ENCODE assay signal across 12 cellular contexts in genomic region chr1:64000021-64000420, GRCh38.
DNase-seq lines count a peak whose midpoint lies in the region; TF ChIP-seq lines count a peak whose summit lies in the region.
"Had no signal": no experiment of that assay in that cellular context is flagged by ENCODE, and none has a peak within 500 bp of the region (broad histone marks: within the 10 kb centered on the region; RNA-seq: fewer than 3 reads in every experiment).

No MANE protein-coding gene starts in this region.

- H3K36me3 Mint-ChIP-seq in Caco-2 (ENCODE audit: insufficient read depth, unreplicated experiment): peaks cover 6% of the 10 kb centered on the region
- no peaks in the 10 kb centered on the region for H3K36me3 Mint-ChIP-seq in CD8-positive, alpha-beta memory T cell

- peak; percentile 12; the same call in 1 of the 2 replicates for TF ChIP-seq RAD21 in Ishikawa (IDR thresholded peaks at IDR 0.05; ENCODE audit: low read depth)

- no peak overlapping the region for H3K4me3 Mint-ChIP-seq in Caco-2 (ENCODE audit: unreplicated experiment)
- no peak overlapping the region for H3K4me3 Mint-ChIP-seq in CD8-positive, alpha-beta memory T cell

- no peaks in the 10 kb centered on the region for H3K9me3 ChIP-seq in Caco-2
- no peaks in the 10 kb centered on the region for H3K9me3 ChIP-seq in CD8-positive, alpha-beta memory T cell (ENCODE audit: low read length)

- H3K27ac ChIP-seq in CD8-positive, alpha-beta memory T cell (ENCODE audit: low read depth, low read length): no peak overlapping the region

- POLR2A ChIA-PET in Caco-2 (lab: Charles Lee): no interaction called here
- POLR2A ChIA-PET in CD8-positive, alpha-beta memory T cell (lab: Charles Lee): no interaction called here

- CTCF ChIA-PET in Caco-2 (lab: Charles Lee): no interaction called here
- CTCF ChIA-PET in CD8-positive, alpha-beta memory T cell (lab: Charles Lee): no interaction called here

- intact Hi-C loops in Caco-2 (cut with micrococcal nuclease; ENCODE audit: unreplicated experiment): no loop called here

- H3K27ac Mint-ChIP-seq in Caco-2 (ENCODE audit: unreplicated experiment): no peak overlapping the region
- H3K27ac Mint-ChIP-seq in CD8-positive, alpha-beta memory T cell: no peak overlapping the region

- H3K27me3 ChIP-seq in kidney epithelial cell (ENCODE audit: control insufficient read depth, insufficient read depth, low read length): no peaks in the 10 kb centered on the region
- H3K27me3 ChIP-seq in Caco-2 (replicated peaks; ENCODE audit: control insufficient read depth, insufficient read depth, low read length): no peaks in the 10 kb centered on the region
- H3K27me3 ChIP-seq in CD8-positive, alpha-beta memory T cell (ENCODE audit: insufficient read depth, low read length, poor library complexity, severe bottlenecking): no peaks in the 10 kb centered on the region

- DNase-seq in AG20443 (ENCODE audit: low spot score) (peak; percentile 33), amniotic stem cell (lab: John Stamatoyannopoulos, UW) (peak; percentile 56), kidney epithelial cell (ENCODE audit: low read depth) (peak; percentile 77), Caco-2 (no peak), GM19238 (ENCODE audit: insufficient read length, low spot score) (no peak)
- DNase-seq in stimulated activated CD8-positive, alpha-beta memory T cell treated with anti-CD3 and anti-CD28 coated beads, Interleukin-4, amount 100 ng/mL, for 48 hours: no peak
- no peak for DNase-seq in CD8-positive, alpha-beta memory T cell
- DNase-seq: activated gamma-delta T cell treated with Interleukin-2 at 50 U/mL for 16 hours, DND-41, NCI-H1092 treated with DMSO at 0.1 percent for 48 hours, SHP77 treated with DMSO at 0.1 percent for 48 hours had no signal

- peak; percentile 72; the same call in 1 of the 2 replicates for TF ChIP-seq EP300 in Ishikawa (IDR thresholded peaks at IDR 0.05; ENCODE audit: borderline replicate concordance)

- TF ChIP-seq CTCF in kidney epithelial cell (IDR thresholded peaks at IDR 0.05; ENCODE audit: insufficient read depth, low read length, poor library complexity, severe bottlenecking) (no peak), Caco-2 (IDR thresholded peaks at IDR 0.05; ENCODE audit: insufficient read depth in 1 of 2, low read depth in 1 of 2, low read length in 1 of 2, severe bottlenecking in 1 of 2, unreplicated experiment in 1 of 2) (no peak)

- no peaks in the 10 kb centered on the region for H3K4me1 ChIP-seq in Caco-2
- H3K4me1 ChIP-seq in CD8-positive, alpha-beta memory T cell (ENCODE audit: insufficient read depth, low read length): no peaks in the 10 kb centered on the region

- H3K4me1 Mint-ChIP-seq in Caco-2 (ENCODE audit: low read depth, unreplicated experiment): no peaks in the 10 kb centered on the region
- no peaks in the 10 kb centered on the region for H3K4me1 Mint-ChIP-seq in CD8-positive, alpha-beta memory T cell

- H3K27me3 Mint-ChIP-seq in Caco-2 (ENCODE audit: insufficient read depth, unreplicated experiment): no peaks in the 10 kb centered on the region
- H3K27me3 Mint-ChIP-seq in CD8-positive, alpha-beta memory T cell: peaks cover 0 to 7% of the 10 kb centered on the region in 2 donors

- H3K36me3 ChIP-seq in kidney epithelial cell (ENCODE audit: control insufficient read depth, insufficient read depth, low read length) (no peaks in the 10 kb centered on the region), Caco-2 (ENCODE audit: control insufficient read depth, insufficient read depth, low read length) (no peaks in the 10 kb centered on the region)
- no peaks in the 10 kb centered on the region for H3K36me3 ChIP-seq in CD8-positive, alpha-beta memory T cell (ENCODE audit: insufficient read depth, low read length)

- H3K9me3 Mint-ChIP-seq in Caco-2 (ENCODE audit: unreplicated experiment): no peaks in the 10 kb centered on the region
- H3K9me3 Mint-ChIP-seq in CD8-positive, alpha-beta memory T cell: peaks cover 0 to 3% (median 0%) of the 10 kb centered on the region in 5 donors

- no peak overlapping the region for H3K4me3 ChIP-seq in kidney epithelial cell (ENCODE audit: low read depth, low read length)
- H3K4me3 ChIP-seq in Caco-2 (ENCODE audit: low read depth, low read length): no peak overlapping the region
- H3K4me3 ChIP-seq in CD8-positive, alpha-beta memory T cell (ENCODE audit: low read length): no peak overlapping the region

- no TSS peak for BruUV-seq in Caco-2 (replicated peaks; lab: Mats Ljungman, UMichigan)

TF ChIP-seq in Ishikawa, 13 proteins besides CTCF, POLR2A, EP300 and RAD21:
- TF ChIP-seq CEBPB (IDR thresholded peaks at IDR 0.05) (no peak), EGR1 (IDR thresholded peaks at IDR 0.05) (no peak), FOXM1 (IDR thresholded peaks at IDR 0.05; ENCODE audit: borderline replicate concordance, low read depth) (no peak), NFIC (IDR thresholded peaks at IDR 0.05) (peak; percentile 49; the same call in 1 of the 2 replicates), USF1 (IDR thresholded peaks at IDR 0.05) (no peak), REST (IDR thresholded peaks at IDR 0.05; ENCODE audit: low read depth) (no peak), MAX (IDR thresholded peaks at IDR 0.05) (no peak), TCF12 (IDR thresholded peaks at IDR 0.05; ENCODE audit: low read depth) (peak; percentile 23; the same call in 1 of the 2 replicates)

Comparison
In these comparisons a context has a peak if more than half of its experiments do, and no peak if none do; other contexts are left out.
1. DNase-seq: peak in AG20443 (single experiment), amniotic stem cell (single experiment) and kidney epithelial cell (single experiment); none in stimulated activated CD8-positive, alpha-beta memory T cell treated with anti-CD3 and anti-CD28 coated beads, Interleukin-4, amount 100 ng/mL, for 48 hours (single experiment), Caco-2 (0 of 2), CD8-positive, alpha-beta memory T cell (0 of 5) and GM19238 (single experiment).